In the genomic region with DNA sequence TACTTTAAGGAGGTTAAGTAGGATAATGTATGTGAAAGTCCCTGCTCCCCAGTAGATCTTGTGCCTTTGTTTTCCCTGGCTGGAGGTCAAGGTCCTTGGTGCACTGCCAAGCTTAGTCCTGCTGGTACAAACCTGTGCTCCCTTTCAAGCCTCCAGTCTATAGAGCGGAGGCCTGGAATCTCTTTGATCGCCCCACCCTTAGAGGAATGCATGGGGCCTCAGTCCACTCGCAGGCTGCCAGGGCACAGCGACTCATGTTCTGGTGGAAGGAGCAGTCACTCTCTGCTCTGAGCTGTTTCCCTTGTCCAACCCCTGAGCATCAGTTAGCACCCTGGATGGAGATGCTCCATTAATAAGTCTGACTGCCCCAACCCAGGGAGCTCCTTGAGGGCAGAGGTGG, we compare ENCODE assay signal across 12 cellular contexts.
DNase-seq lines count a peak whose midpoint lies in the region; ATAC-seq, FAIRE-seq and TF ChIP-seq lines count a peak whose summit lies in the region.
"Had no signal": no experiment of that assay in that cellular context is flagged by ENCODE, and none has a peak within 500 bp of the region (broad histone marks: within the 10 kb centered on the region; RNA-seq: fewer than 3 reads in every experiment).

No MANE protein-coding gene starts in this region.

- H3K4me1 Mint-ChIP-seq in brain = peaks cover 21% of the 10 kb centered on the region
- no peaks in the 10 kb centered on the region for H3K4me1 Mint-ChIP-seq in activated T-cell treated with anti-CD3 and anti-CD28 coated beads, Interleukin-2, amount 50 U/mL, for 4 hours (ENCODE audit: low read depth)
- H3K4me1 Mint-ChIP-seq: activated CD8-positive, alpha-beta memory T cell treated with anti-CD3 and anti-CD28 coated beads, Interleukin-2, amount 10 ng/mL, durations not matched to agents 7 days and 5 days had no signal

- TF ChIP-seq CTCF in brain (conservative IDR thresholded peaks at IDR 0.05) (no peak), pancreas (IDR thresholded peaks at IDR 0.05) (no peak)

- WGBS in pancreas, 2 donors = 81 to 85% methylated on average over 4 of the region's 4 CpGs

- H3K9me3 ChIP-seq in BLaER1 = no peaks in the 10 kb centered on the region
- H3K9me3 ChIP-seq in pancreas = no peaks in the 10 kb centered on the region

- H3K4me1 ChIP-seq in BLaER1 (peaks cover 34% of the 10 kb centered on the region), pancreas (no peaks in the 10 kb centered on the region)

- H3K27ac ChIP-seq in BLaER1 (no peak overlapping the region; the same call in 1 of the 2 replicates), pancreas (no peak overlapping the region)

- H3K4me3 ChIP-seq in BLaER1 (no peak overlapping the region), pancreas (no peak overlapping the region)

- peak overlapping the region; percentile 41 for H3K4me2 ChIP-seq in BLaER1

- peaks cover 4% of the 10 kb centered on the region for H3K27me3 Mint-ChIP-seq in brain
- H3K27me3 Mint-ChIP-seq in activated T-cell treated with anti-CD3 and anti-CD28 coated beads, Interleukin-2, amount 50 U/mL, for 4 hours (ENCODE audit: low read depth) = peaks cover 23% of the 10 kb centered on the region
- H3K27me3 Mint-ChIP-seq: activated CD8-positive, alpha-beta memory T cell treated with anti-CD3 and anti-CD28 coated beads, Interleukin-2, amount 10 ng/mL, durations not matched to agents 7 days and 5 days had no signal

- H3K9me3 Mint-ChIP-seq in brain = no peaks in the 10 kb centered on the region
- H3K9me3 Mint-ChIP-seq in activated T-cell treated with anti-CD3 and anti-CD28 coated beads, Interleukin-2, amount 50 U/mL, for 4 hours = no peaks in the 10 kb centered on the region
- H3K9me3 Mint-ChIP-seq: dendritic cell treated with granulocyte-macrophage colony-stimulating factor and Interleukin-4, amounts not matched to agents 40 ng/mL and 50 ng/mL, for 4 days; H9 had no signal

- H3K9ac ChIP-seq in BLaER1 = no peak overlapping the region

- H3K27ac Mint-ChIP-seq in brain = peak overlapping the region in 3 of 5 experiments; percentile 62 to 85 (median 80)
- H3K27ac Mint-ChIP-seq: activated CD8-positive, alpha-beta memory T cell treated with anti-CD3 and anti-CD28 coated beads, Interleukin-2, amount 10 ng/mL, durations not matched to agents 7 days and 5 days; dendritic cell treated with granulocyte-macrophage colony-stimulating factor and Interleukin-4, amounts not matched to agents 40 ng/mL and 50 ng/mL, for 4 days; H9 had no signal

- H3K36me3 ChIP-seq in BLaER1 (no peaks in the 10 kb centered on the region), pancreas (no peaks in the 10 kb centered on the region)

- peak overlapping the region in 1 of 5 experiments; percentile 44 for H3K4me3 Mint-ChIP-seq in brain
- H3K4me3 Mint-ChIP-seq in activated T-cell treated with anti-CD3 and anti-CD28 coated beads, Interleukin-2, amount 50 U/mL, for 4 hours = no peak overlapping the region
- H3K4me3 Mint-ChIP-seq: activated CD8-positive, alpha-beta memory T cell treated with anti-CD3 and anti-CD28 coated beads, Interleukin-2, amount 10 ng/mL, durations not matched to agents 7 days and 5 days; dendritic cell treated with granulocyte-macrophage colony-stimulating factor and Interleukin-4, amounts not matched to agents 40 ng/mL and 50 ng/mL, for 4 days; H9 had no signal

- no peaks in the 10 kb centered on the region for H3K36me3 Mint-ChIP-seq in brain
- no peaks in the 10 kb centered on the region for H3K36me3 Mint-ChIP-seq in activated T-cell treated with anti-CD3 and anti-CD28 coated beads, Interleukin-2, amount 50 U/mL, for 4 hours (ENCODE audit: insufficient read depth)
- H3K36me3 Mint-ChIP-seq: activated CD8-positive, alpha-beta memory T cell treated with anti-CD3 and anti-CD28 coated beads, Interleukin-2, amount 10 ng/mL, durations not matched to agents 7 days and 5 days had no signal

- peak; percentile 8 for DNase-seq in HT-29 (ENCODE audit: low spot score)
- no peak for DNase-seq in pancreas
- no peak for DNase-seq in DMS79 treated with DMSO at 0.1 percent for 48 hours (lab: John Stamatoyannopoulos, UW)
- no peak for DNase-seq in activated T-cell treated with anti-CD3 and anti-CD28 coated beads, Interleukin-2, amount 50 U/mL, for 4 hours
- DNase-seq in activated CD4-positive, alpha-beta T cell treated with anti-CD3 and anti-CD28 coated beads for 4 hours = no peak
- DNase-seq: activated CD8-positive, alpha-beta memory T cell treated with anti-CD3 and anti-CD28 coated beads, Interleukin-2, amount 10 ng/mL, durations not matched to agents 7 days and 5 days; activated effector memory CD4-positive, alpha-beta T cell treated with anti-CD3 and anti-CD28 coated beads, Interleukin-2, amount 50 U/mL, for 16 hours; H9 had no signal

- ATAC-seq in pancreas (peak in 3 of 4 donors; percentile 21 to 30 (median 22)), HG02763 (IDR thresholded peaks at IDR 0.05; ENCODE audit: unreplicated experiment) (no peak)
- no peak for ATAC-seq in activated T-cell treated with anti-CD3 and anti-CD28 coated beads, Interleukin-2, amount 50 U/mL, for 4 hours
- ATAC-seq: activated CD8-positive, alpha-beta memory T cell treated with anti-CD3 and anti-CD28 coated beads, Interleukin-2, amount 10 ng/mL, durations not matched to agents 7 days and 5 days had no signal

- no peak for FAIRE-seq in pancreas (lab: Jason Lieb, UNC)

- intact Hi-C loops in pancreas (cut with DNase I) = no loop called here

- H3K27me3 ChIP-seq in BLaER1 (no peaks in the 10 kb centered on the region), pancreas (no peaks in the 10 kb centered on the region)

- no peaks in the 10 kb centered on the region for H4K20me1 ChIP-seq in BLaER1

Comparison
In these comparisons a context has a peak if more than half of its experiments do, and no peak if none do; other contexts are left out.
1. ATAC-seq: peak in pancreas (3 of 4); none in activated T-cell treated with anti-CD3 and anti-CD28 coated beads, Interleukin-2, amount 50 U/mL, for 4 hours (0 of 2) and HG02763 (single experiment).